25 cellular contexts compared by ENCODE assay signal in the genomic region with DNA sequence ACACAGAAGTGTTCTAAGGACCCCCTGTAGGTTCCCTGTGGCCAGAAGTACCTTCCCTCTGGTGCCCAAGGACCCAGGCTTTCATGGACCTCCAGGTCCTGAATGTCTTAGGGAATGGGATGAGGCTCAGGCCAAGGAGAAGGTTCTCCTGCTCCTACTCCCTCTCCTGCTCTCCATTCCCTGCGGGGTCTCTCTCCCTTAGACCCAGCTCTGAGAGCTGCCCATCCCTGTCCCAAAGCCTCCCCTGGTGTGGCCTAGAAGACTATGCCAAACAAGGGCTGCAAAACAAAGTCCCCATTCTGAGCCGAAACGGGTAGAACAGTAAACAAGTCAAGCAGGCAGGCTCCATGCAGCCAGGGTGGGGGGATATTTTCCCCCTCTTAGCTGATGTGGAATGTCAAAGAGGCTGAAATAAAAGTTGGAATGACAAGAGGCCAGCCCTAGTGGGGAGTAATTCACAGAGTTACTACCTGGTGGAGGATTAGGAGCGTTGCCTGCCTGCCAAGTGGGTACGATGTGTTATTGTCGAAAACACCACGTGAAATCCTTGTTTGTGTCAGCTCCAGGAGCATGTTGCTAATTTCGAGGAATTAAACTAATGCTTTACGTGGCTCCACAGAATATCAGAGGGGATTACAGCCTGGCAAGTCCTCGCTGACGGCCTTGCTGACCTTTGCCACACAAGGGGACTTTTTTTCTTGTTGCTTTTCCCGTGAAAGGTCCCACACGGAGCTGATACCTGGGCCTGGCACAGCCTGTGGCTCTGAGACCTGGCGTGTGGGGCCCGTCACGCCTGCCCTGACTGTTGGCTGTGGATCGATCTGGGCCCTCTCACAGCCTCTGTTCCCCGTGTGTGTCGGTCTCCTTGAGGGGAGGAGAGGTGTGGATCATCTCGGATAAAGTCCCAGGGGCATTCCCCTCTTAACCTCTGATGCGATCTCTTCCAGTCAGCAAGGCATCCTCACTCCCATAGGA. TPM values are rescaled to one million over a fixed set of nuclear protein-coding genes. Genes with fewer than 3 reads are reported as not detected.
A peak's percentile ranks its signal among the peaks of the same experiment; 100 is the strongest.
DNase-seq lines count a peak whose midpoint lies in the region; ATAC-seq and TF ChIP-seq lines count a peak whose summit lies in the region.
"Had no signal": no experiment of that assay in that cellular context is flagged by ENCODE, and none has a peak within 500 bp of the region (broad histone marks: within the 10 kb centered on the region; RNA-seq: fewer than 3 reads in every experiment).

No MANE protein-coding gene starts in this region.

- CTCF ChIA-PET in WTC11 (lab: Charles Lee), result interaction anchor here (0.6 to 9.0 kb wide), 7 partner anchors 10 to 82 kb away, joined by 3 to 233 read pairs (median 5); no protein-coding TSS in a partner anchor

- H3K9me3 Mint-ChIP-seq in WTC11, result no peaks in the 10 kb centered on the region
- H3K9me3 Mint-ChIP-seq: activated naive CD8-positive, alpha-beta T cell treated with anti-CD3 and anti-CD28 coated beads, Interleukin-2, amount 50 U/mL, for 24 hours; activated T-helper 17 cell treated with anti-CD3 and anti-CD28 coated beads, Interleukin-2, amount 50 U/mL, for 72 hours; naive thymus-derived CD8-positive, alpha-beta T cell had no signal

- POLR2A ChIA-PET in WTC11 (lab: Charles Lee), result interaction anchor here (1.3 kb wide), 1 partner anchor 28 kb away, joined by 3 read pairs; a partner anchor contains a TSS

- intact Hi-C loops in head of caudate nucleus (cut with DNase I) (no loop called here), right cardiac atrium (cut with DNase I) (loop anchor here in 3 of 4 donors (2.0 to 10.0 kb wide), 3 partner anchors 53 to 296 kb away; a partner anchor contains a TSS)

- peak overlapping the region; percentile 30; the same call in 1 of the 2 replicates for H3K27ac Mint-ChIP-seq in WTC11
- H3K27ac Mint-ChIP-seq: activated naive CD8-positive, alpha-beta T cell treated with anti-CD3 and anti-CD28 coated beads, Interleukin-2, amount 50 U/mL, for 24 hours; activated T-helper 17 cell treated with anti-CD3 and anti-CD28 coated beads, Interleukin-2, amount 50 U/mL, for 72 hours had no signal

- H3K4me1 Mint-ChIP-seq in WTC11, result peaks cover 24% of the 10 kb centered on the region
- H3K4me1 Mint-ChIP-seq: activated naive CD8-positive, alpha-beta T cell treated with anti-CD3 and anti-CD28 coated beads, Interleukin-2, amount 50 U/mL, for 24 hours had no signal

- H3K27me3 ChIP-seq in osteoblast (ENCODE audit: insufficient read depth, low read length), result no peaks in the 10 kb centered on the region
- H3K27me3 ChIP-seq in right cardiac atrium (ENCODE audit: control insufficient read depth, insufficient read depth), result no peaks in the 10 kb centered on the region

- H3K4me1 ChIP-seq in osteoblast (ENCODE audit: insufficient read depth, low read length), result peaks cover 3% of the 10 kb centered on the region
- H3K4me1 ChIP-seq in right cardiac atrium (ENCODE audit: control insufficient read depth, insufficient read depth, low read length), result peaks cover 2% of the 10 kb centered on the region
- H3K4me1 ChIP-seq: prostate gland had no signal

- WGBS in right cardiac atrium, result 80% methylated on average over 21 of the region's 21 CpGs

- no peak overlapping the region for H3K4me3 Mint-ChIP-seq in WTC11
- H3K4me3 Mint-ChIP-seq: activated naive CD8-positive, alpha-beta T cell treated with anti-CD3 and anti-CD28 coated beads, Interleukin-2, amount 50 U/mL, for 24 hours; activated T-helper 17 cell treated with anti-CD3 and anti-CD28 coated beads, Interleukin-2, amount 50 U/mL, for 72 hours; naive thymus-derived CD8-positive, alpha-beta T cell had no signal

- TF ChIP-seq CTCF in WTC11 (IDR thresholded peaks at IDR 0.05), result no peak
- TF ChIP-seq CTCF in osteoblast (IDR thresholded peaks at IDR 0.05; ENCODE audit: extremely low read depth, low read depth, low read length), result no peak

- H3K4me2 ChIP-seq in osteoblast (ENCODE audit: insufficient read depth, low read length), result no peak overlapping the region

- DNase-seq in D341Med (ENCODE audit: low spot score) (peak; percentile 51), WTC11 (ENCODE audit: low spot score) (no peak), head of caudate nucleus (peak in 33 of 42 donors; percentile 39 to 82 (median 69)), osteoblast (ENCODE audit: insufficient read length, low spot score, missing footprints) (peak; percentile 62), UCSD-AML1 (lab: John Stamatoyannopoulos, UW; ENCODE audit: unreplicated experiment) (no peak), ecto neural progenitor cell (ENCODE audit: low spot score) (no peak), right cardiac atrium (no peak), GF-D8 (lab: John Stamatoyannopoulos, UW) (no peak)
- DNase-seq: ACHN; activated CD4-positive, CD25-positive, alpha-beta regulatory T cell treated with anti-CD3 and anti-CD28 coated beads, Interleukin-2, amount 50 U/mL, for 72 hours; activated naive CD8-positive, alpha-beta T cell treated with anti-CD3 and anti-CD28 coated beads, Interleukin-2, amount 50 U/mL, for 24 hours; dermis blood vessel endothelial cell; foreskin fibroblast; left colon; MM.1S; naive thymus-derived CD8-positive, alpha-beta T cell; NCI-H146; NCI-H2171 treated with DMSO at 0.1 percent for 48 hours; NCI-H526; spleen; stimulated activated CD4-positive, alpha-beta T cell treated with anti-CD3 and anti-CD28 coated beads, Interleukin-4, amount 100 ng/mL, for 4 hours had no signal

- H3K79me2 ChIP-seq in osteoblast (ENCODE audit: insufficient read depth, low read length), result no peaks in the 10 kb centered on the region

- H3K27ac ChIP-seq in osteoblast (ENCODE audit: low read depth, low read length) (no peak overlapping the region), right cardiac atrium (ENCODE audit: low read length) (no peak overlapping the region)
- H3K27ac ChIP-seq: prostate gland, spleen had no signal

- H3K9me3 ChIP-seq in osteoblast (ENCODE audit: low read depth, low read length) (no peaks in the 10 kb centered on the region), right cardiac atrium (ENCODE audit: control insufficient read depth, low read length) (no peaks in the 10 kb centered on the region)
- H3K9me3 ChIP-seq: prostate gland, spleen had no signal

- H2AFZ ChIP-seq in osteoblast (ENCODE audit: low read length), result no peak overlapping the region

- H3K27me3 Mint-ChIP-seq in WTC11 (ENCODE audit: low read depth), result no peaks in the 10 kb centered on the region

- no peak for ATAC-seq in WTC11
- ATAC-seq in right cardiac atrium, result no peak
- ATAC-seq: activated naive CD8-positive, alpha-beta T cell treated with anti-CD3 and anti-CD28 coated beads, Interleukin-2, amount 50 U/mL, for 24 hours; activated T-helper 17 cell treated with anti-CD3 and anti-CD28 coated beads, Interleukin-2, amount 50 U/mL, for 72 hours; K562; left colon; naive thymus-derived CD8-positive, alpha-beta T cell had no signal

- no peaks in the 10 kb centered on the region for H3K36me3 Mint-ChIP-seq in WTC11
- H3K36me3 Mint-ChIP-seq: naive thymus-derived CD8-positive, alpha-beta T cell had no signal

- H4K20me1 ChIP-seq in osteoblast (ENCODE audit: insufficient read depth, low read length), result no peaks in the 10 kb centered on the region

- no peaks in the 10 kb centered on the region for H3K36me3 ChIP-seq in osteoblast (ENCODE audit: insufficient read depth, low read length)
- H3K36me3 ChIP-seq: prostate gland, spleen had no signal

- H3K4me3 ChIP-seq in osteoblast (ENCODE audit: insufficient read depth, low read length) (no peak overlapping the region), right cardiac atrium (ENCODE audit: low read length) (no peak overlapping the region)
- H3K4me3 ChIP-seq: K562, prostate gland, spleen had no signal

TF ChIP-seq in WTC11, 78 proteins besides CTCF, POLR2A, EP300 and RAD21:
- TF ChIP-seq ZNF671 (CRISPR knock-in tag; IDR thresholded peaks at IDR 0.05) (no peak), ZNF138 (CRISPR knock-in tag; conservative IDR thresholded peaks at IDR 0.05) (no peak), ATF1 (CRISPR knock-in tag; IDR thresholded peaks at IDR 0.05) (no peak)
- TF ChIP-seq, protein P1, sequence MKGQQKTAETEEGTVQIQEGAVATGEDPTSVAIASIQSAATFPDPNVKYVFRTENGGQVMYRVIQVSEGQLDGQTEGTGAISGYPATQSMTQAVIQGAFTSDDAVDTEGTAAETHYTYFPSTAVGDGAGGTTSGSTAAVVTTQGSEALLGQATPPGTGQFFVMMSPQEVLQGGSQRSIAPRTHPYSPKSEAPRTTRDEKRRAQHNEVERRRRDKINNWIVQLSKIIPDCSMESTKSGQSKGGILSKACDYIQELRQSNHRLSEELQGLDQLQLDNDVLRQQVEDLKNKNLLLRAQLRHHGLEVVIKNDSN (CRISPR knock-in tag; IDR thresholded peaks at IDR 0.05), result no peak

RNA-seq across cellular contexts. Expression of a gene that starts 2.9 kb away (rescaled TPM):
- total RNA-seq in WTC11 (2021) (0.07 to 0.11 TPM (median 0.09 TPM) in 3 replicates), osteoblast (under 0.01 TPM in 1 of 2 replicates, not detected in the other), right cardiac atrium (1 to 10 TPM in 2 of 4 donors, under 1 TPM in 2; 0.68 to 3.0 (median 1.4) TPM)
- 1.1 TPM for polyA plus RNA-seq in right cardiac atrium
- total RNA-seq: activated T-helper 17 cell treated with anti-CD3 and anti-CD28 coated beads, Interleukin-2, amount 50 U/mL, for 72 hours; dermis blood vessel endothelial cell; epithelial cell of proximal tubule; naive thymus-derived CD8-positive, alpha-beta T cell had no signal
- polyA plus RNA-seq: K562; naive thymus-derived CD8-positive, alpha-beta T cell had no signal

RNA-seq across cellular contexts. Expression of a gene that starts 27.9 kb away (rescaled TPM):
- 33.5 to 37.9 TPM (median 36.0 TPM) in 3 replicates for total RNA-seq in WTC11 (2021)
- 18.8 and 21.5 TPM in 2 replicates for total RNA-seq in osteoblast
- total RNA-seq in right cardiac atrium, result 10 to 100 TPM; 51.0 to 73.2 (median 65.0) TPM
- polyA plus RNA-seq in right cardiac atrium, result 31.0 TPM

Comparison
In these comparisons a context has a peak if more than half of its experiments do, and no peak if none do; other contexts are left out.
1. DNase-seq: peak in D341Med (single experiment), head of caudate nucleus (33 of 42) and osteoblast (single experiment); none in WTC11 (single experiment), UCSD-AML1 (single experiment), ecto neural progenitor cell (single experiment), right cardiac atrium (0 of 3) and GF-D8 (single experiment).